In the genomic region with DNA sequence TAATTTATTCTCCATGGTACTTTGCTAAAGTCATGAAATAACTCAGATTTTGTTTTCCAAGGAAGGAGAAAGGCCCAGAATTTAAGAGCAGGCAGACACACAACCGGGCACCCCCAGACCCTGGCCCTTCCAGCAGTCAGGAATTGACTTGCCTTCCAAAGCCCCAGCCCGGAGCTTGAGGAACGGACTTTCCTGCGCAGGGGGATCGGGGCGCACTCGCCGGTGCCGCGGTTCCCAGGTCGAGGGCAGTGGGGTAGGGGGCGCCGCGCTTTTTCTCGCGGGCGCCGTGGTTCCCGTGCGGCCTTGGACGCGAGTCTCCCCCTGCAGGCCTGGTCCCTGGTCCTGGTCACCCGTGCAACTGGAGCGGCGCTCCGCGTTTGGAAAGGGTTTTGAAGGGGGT, we compare ENCODE assay signal across 8 cellular contexts. TPM values are rescaled to one million over a fixed set of nuclear protein-coding genes. Genes with fewer than 3 reads are reported as not detected.
DNase-seq lines count a peak whose midpoint lies in the region; ATAC-seq and TF ChIP-seq lines count a peak whose summit lies in the region.

No MANE protein-coding gene starts in this region.

- no peak for TF ChIP-seq CTCF in mammary epithelial cell (conservative IDR thresholded peaks at IDR 0.05 in 1 of 2, IDR thresholded peaks at IDR 0.05 in 1 of 2; ENCODE audit: extremely low read depth in 1 of 2, insufficient read depth in 1 of 2, low read depth in 1 of 2, low read length in 2 of 2)
- peak; percentile 49 for TF ChIP-seq CTCF in type B pancreatic cell (conservative IDR thresholded peaks at IDR 0.05)

- H3K27me3 ChIP-seq in Karpas-422 (ENCODE audit: low read length) (no peaks in the 10 kb centered on the region), mammary epithelial cell (ENCODE audit: insufficient read depth, low read length) (no peaks in the 10 kb centered on the region)

- H3K27ac Mint-ChIP-seq in memory B cell (peak overlapping the region; percentile 55), type B pancreatic cell (peak overlapping the region; percentile 82)

- H2AFZ ChIP-seq in Karpas-422 (ENCODE audit: low read length) (no peak overlapping the region), mammary epithelial cell (ENCODE audit: low read depth, low read length) (peak overlapping the region; percentile 74)

- no TSS peak for BruUV-seq in mammary epithelial cell (replicated peaks; lab: Mats Ljungman, UMichigan)

- peak overlapping the region; percentile 87 for H3K4me2 ChIP-seq in Karpas-422 (ENCODE audit: low read depth, low read length, poor library complexity, severe bottlenecking)
- H3K4me2 ChIP-seq in mammary epithelial cell (ENCODE audit: insufficient read depth, low read depth, low read length): peak overlapping the region; percentile 85

- intact Hi-C loops in mammary epithelial cell (cut with micrococcal nuclease): no loop called here

- H3K9ac ChIP-seq in Karpas-422 (ENCODE audit: low read length) (peak overlapping the region; percentile 95), mammary epithelial cell (ENCODE audit: insufficient read depth, low read length) (no peak overlapping the region)

- dilution Hi-C loops in mammary epithelial cell (cut with HindIII; ENCODE audit: low sequenced_read_pairs): no loop called here

- H3K4me1 Mint-ChIP-seq in memory B cell: peaks cover 35% of the 10 kb centered on the region
- peaks cover 36% of the 10 kb centered on the region for H3K4me1 Mint-ChIP-seq in type B pancreatic cell (ENCODE audit: unreplicated experiment)

- H3K36me3 Mint-ChIP-seq in memory B cell (no peaks in the 10 kb centered on the region), type B pancreatic cell (peaks cover 11% of the 10 kb centered on the region)

- no peaks in the 10 kb centered on the region for H3K27me3 Mint-ChIP-seq in memory B cell
- no peaks in the 10 kb centered on the region for H3K27me3 Mint-ChIP-seq in type B pancreatic cell

- H3K36me3 ChIP-seq in Karpas-422 (ENCODE audit: insufficient read depth, low read length) (peaks cover 4% of the 10 kb centered on the region; the same call in 1 of the 2 replicates), mammary epithelial cell (ENCODE audit: insufficient read depth, low read length) (peaks cover 2% of the 10 kb centered on the region)

- no peaks in the 10 kb centered on the region for H3K9me2 ChIP-seq in Karpas-422 (replicated peaks; ENCODE audit: insufficient read depth, low read length)

- H3K4me3 ChIP-seq in Karpas-422 (ENCODE audit: low read length): peak overlapping the region; percentile 96
- H3K4me3 ChIP-seq in mammary epithelial cell (replicated peaks in 1 of 3; ENCODE audit: insufficient read depth in 1 of 3, low read depth in 2 of 3, low read length in 3 of 3): peak overlapping the region; percentile 49 to 94 (median 84)

- in situ Hi-C loops in mammary epithelial cell (cut with MboI; ENCODE audit: low sequenced_read_pairs in 2 of 2): loop anchor here in 1 of 2 donors (25.0 kb wide), 1 partner anchor 389 kb away; no protein-coding TSS in a partner anchor

- H3K27ac ChIP-seq in Karpas-422 (ENCODE audit: low read length): peak overlapping the region; percentile 69
- H3K27ac ChIP-seq in mammary epithelial cell (ENCODE audit: insufficient read depth, low read depth, low read length): no peak overlapping the region

- H3K9me3 Mint-ChIP-seq in memory B cell (no peaks in the 10 kb centered on the region), type B pancreatic cell (no peaks in the 10 kb centered on the region)

- H3K4me1 ChIP-seq in Karpas-422 (ENCODE audit: low read length) (peaks cover 57% of the 10 kb centered on the region), mammary epithelial cell (ENCODE audit: insufficient read depth, low read length) (peaks cover 12% of the 10 kb centered on the region)

- CTCF ChIA-PET in mammary epithelial cell (lab: Charles Lee; ENCODE audit: low non-redundant PET): no interaction called here

- H3K9me3 ChIP-seq in Karpas-422 (ENCODE audit: low read length): no peaks in the 10 kb centered on the region
- H3K9me3 ChIP-seq in mammary epithelial cell (replicated peaks; ENCODE audit: insufficient read depth, low read length): no peaks in the 10 kb centered on the region

- H3K4me3 Mint-ChIP-seq in memory B cell: peak overlapping the region; percentile 71
- H3K4me3 Mint-ChIP-seq in type B pancreatic cell: peak overlapping the region; percentile 90

- 91% methylated on average over 10 of the region's 27 CpGs for WGBS in mammary epithelial cell (ENCODE audit: low coverage, missing lambda C conversion rate)

- ATAC-seq in memory B cell (ENCODE audit: low read depth) (no peak), HG03565 (IDR thresholded peaks at IDR 0.05; ENCODE audit: unreplicated experiment) (no peak)

- H4K20me1 ChIP-seq in Karpas-422 (ENCODE audit: insufficient read depth, low read depth, low read length): no peaks in the 10 kb centered on the region
- H4K20me1 ChIP-seq in mammary epithelial cell (ENCODE audit: insufficient read depth, low read length): no peaks in the 10 kb centered on the region

- H3K79me2 ChIP-seq in Karpas-422 (ENCODE audit: low read length): peaks cover 90% of the 10 kb centered on the region
- H3K79me2 ChIP-seq in mammary epithelial cell (ENCODE audit: insufficient read depth, low read length): peaks cover 87% of the 10 kb centered on the region

- DNase-seq in D341Med (ENCODE audit: low spot score) (peak; percentile 60), Karpas-422 (peak; percentile 67), mammary epithelial cell (no peak), memory B cell (ENCODE audit: low spot score in 2 of 2) (no peak), type B pancreatic cell (ENCODE audit: extremely low spot score, unreplicated experiment) (peak; percentile 73), KG1 (lab: John Stamatoyannopoulos, UW) (no peak), DMS153 (lab: John Stamatoyannopoulos, UW) (no peak)

RNA-seq across cellular contexts. Expression of a gene that starts 1.2 kb away (rescaled TPM):
- total RNA-seq in Karpas-422 (2014; rRNA removed; shearing (Covaris generic); ENCODE audit: low replicate concordance): 27.1 and 28.7 TPM in 2 replicates
- total RNA-seq in mammary epithelial cell (10 to 100 TPM; 10.2 to 13.0 TPM), type B pancreatic cell (ENCODE audit: low replicate concordance) (14.3 and 20.2 TPM in 2 replicates)
- 3.1 TPM for polyA plus RNA-seq in mammary epithelial cell
- polyA minus RNA-seq in mammary epithelial cell: 84.8 TPM

Comparison
In these comparisons a context has a peak if more than half of its experiments do, and no peak if none do; other contexts are left out.
1. DNase-seq: peak in D341Med (single experiment), Karpas-422 (single experiment) and type B pancreatic cell (single experiment); none in mammary epithelial cell (single experiment), memory B cell (0 of 2), KG1 (single experiment) and DMS153 (single experiment).